In genomic region chr1:59596956-59597355, GRCh38 we compare ENCODE assay signal across 1 cellular context.
TF ChIP-seq lines count a peak whose summit lies in the region.

No MANE protein-coding gene starts in this region.

TF ChIP-seq in IMR-90, 13 proteins besides CTCF, POLR2A, EP300 and RAD21:
- no peak for TF ChIP-seq NFE2L2 (IDR thresholded peaks at IDR 0.05; ENCODE audit: low read depth, low read length)
- no peak for TF ChIP-seq USF2 (IDR thresholded peaks at IDR 0.05; ENCODE audit: low read depth, low read length)
- TF ChIP-seq RFX5 (IDR thresholded peaks at IDR 0.05; ENCODE audit: low read depth, low read length) = no peak
- TF ChIP-seq RCOR1 (IDR thresholded peaks at IDR 0.05; ENCODE audit: insufficient replicate concordance, low read length) = no peak
